ENCODE assay signal across 9 cellular contexts in the genomic region with DNA sequence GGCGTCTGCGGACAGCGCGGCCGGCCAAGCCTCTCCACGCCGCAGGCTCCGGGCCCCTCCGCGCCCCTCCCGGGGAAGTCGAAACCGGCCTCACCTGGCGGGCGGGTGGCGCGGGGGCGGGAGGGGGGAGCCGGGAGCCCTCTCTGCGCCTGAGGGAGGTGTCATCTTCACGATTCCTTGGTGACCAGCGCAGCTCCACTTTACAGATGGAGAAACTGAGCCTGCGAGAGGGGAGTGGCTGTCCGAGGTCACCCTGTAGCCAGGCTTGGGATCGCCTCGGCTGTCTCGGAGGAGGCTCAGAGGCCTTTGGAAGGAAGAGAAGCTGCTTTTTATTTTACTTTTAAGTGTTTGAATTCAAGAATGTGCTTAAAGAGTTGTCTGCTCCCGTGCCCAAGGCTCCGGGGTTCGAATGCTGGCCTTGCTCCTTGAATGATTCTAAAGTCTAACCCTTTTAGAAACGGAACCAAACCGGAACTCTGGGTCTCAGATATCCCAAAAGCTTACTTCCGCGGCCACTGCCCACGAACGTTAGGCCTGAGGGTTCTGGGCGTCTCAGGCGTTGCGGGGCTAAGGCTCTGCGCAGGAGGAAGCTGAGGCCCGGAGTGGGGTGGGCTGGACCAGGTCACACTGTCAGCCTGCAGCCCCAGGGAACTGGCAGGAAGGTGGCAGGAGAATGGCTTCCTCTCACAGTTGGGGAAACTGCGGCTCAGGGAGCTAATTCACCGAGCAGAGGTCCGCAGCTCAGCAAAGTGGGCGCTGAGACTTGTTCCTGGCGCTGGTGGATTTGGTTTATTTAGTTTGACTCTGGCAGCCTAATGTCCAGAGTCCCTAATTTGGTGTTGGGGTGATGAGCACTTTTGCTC. TPM values are rescaled to one million over a fixed set of nuclear protein-coding genes. Genes with fewer than 3 reads are reported as not detected.
DNase-seq lines count a peak whose midpoint lies in the region; ATAC-seq, FAIRE-seq and TF ChIP-seq lines count a peak whose summit lies in the region.
"Had no signal": no experiment of that assay in that cellular context is flagged by ENCODE, and none has a peak within 500 bp of the region (broad histone marks: within the 10 kb centered on the region; RNA-seq: fewer than 3 reads in every experiment).

No MANE protein-coding gene starts in this region.

- H3K27me3 ChIP-seq in HepG2 (ENCODE audit: control insufficient read depth in 1 of 2, insufficient read depth in 2 of 2, low read length in 2 of 2), result peaks cover 7 to 10% of the 10 kb centered on the region in 2 experiments; a peak in 3 of 5 replicates

- H3K4me3 Mint-ChIP-seq in IgD-negative memory B cell (peak overlapping the region; percentile 91 to 99 (median 94)), type B pancreatic cell (peak overlapping the region; percentile 69)

- peak overlapping the region; percentile 86 for H3K4me2 ChIP-seq in HepG2 (ENCODE audit: low read depth, low read length)

- in situ Hi-C loops in GM18951 (cut with MboI; ENCODE audit: low sequenced_read_pairs, unreplicated experiment) (no loop called here), HepG2 (cut with HindIII; ENCODE audit: extremely low pct_ligation_motif_present, low pct_unique_long_range_greater_than_20kb) (no loop called here)

- no peaks in the 10 kb centered on the region for H3K36me3 Mint-ChIP-seq in IgD-negative memory B cell
- H3K36me3 Mint-ChIP-seq in type B pancreatic cell, result no peaks in the 10 kb centered on the region

- TSS peak; percentile 60 for BruUV-seq in HepG2 (replicated peaks; lab: Mats Ljungman, UMichigan)

- peaks cover 46 to 58% (median 53%) of the 10 kb centered on the region in 3 donors for H3K4me1 Mint-ChIP-seq in IgD-negative memory B cell
- peaks cover 10% of the 10 kb centered on the region for H3K4me1 Mint-ChIP-seq in type B pancreatic cell (ENCODE audit: unreplicated experiment)

- TF ChIP-seq POLR2A in GM18951 (IDR thresholded peaks at IDR 0.05; ENCODE audit: extremely low read depth, insufficient read depth, insufficient read length), result peak; percentile 40
- TF ChIP-seq POLR2A in HepG2 (IDR thresholded peaks at IDR 0.05; ENCODE audit: insufficient read depth in 1 of 2, low read depth in 2 of 2, low read length in 2 of 2), result no peak

- H3K27ac Mint-ChIP-seq in IgD-negative memory B cell, result peak overlapping the region; percentile 96 to 99 (median 98)
- H3K27ac Mint-ChIP-seq in type B pancreatic cell, result no peak overlapping the region

- TF ChIP-seq EP300 in HepG2 (IDR thresholded peaks at IDR 0.05; ENCODE audit: low read depth in 2 of 2, low read length in 2 of 2), result no peak
- TF ChIP-seq EP300 in HepG2 (CRISPR knock-in tag; IDR thresholded peaks at IDR 0.05; ENCODE audit: borderline replicate concordance), result no peak

- CTCF ChIA-PET in HepG2 (lab: Yijun Ruan, JAX; ENCODE audit: low intra/inter-chr PET ratio, low total read pairs), result no interaction called here

- H3K4me1 ChIP-seq in HepG2 (ENCODE audit: insufficient read depth, low read length), result peaks cover 70% of the 10 kb centered on the region

- H3K27ac ChIP-seq in HepG2 (ENCODE audit: extremely low read length, insufficient read depth, low read length), result peak overlapping the region; percentile 36
- H3K27ac ChIP-seq: SK-N-MC had no signal

- intact Hi-C loops in HepG2 (cut with micrococcal nuclease; ENCODE audit: unreplicated experiment), result loop anchor here (5.0 kb wide), 1 partner anchor 57 kb away; no protein-coding TSS in a partner anchor

- H3K27me3 Mint-ChIP-seq in IgD-negative memory B cell, result peaks cover 2% of the 10 kb centered on the region
- H3K27me3 Mint-ChIP-seq in type B pancreatic cell, result peaks cover 3% of the 10 kb centered on the region

- no peak for FAIRE-seq in HepG2 (lab: Jason Lieb, UNC)

- peak overlapping the region; percentile 28 to 64 (median 29); a peak in 4 of 6 replicates for H3K4me3 ChIP-seq in HepG2 (replicated peaks in 1 of 3; ENCODE audit: insufficient read depth in 1 of 3, low read depth in 2 of 3, low read length in 3 of 3)
- H3K4me3 ChIP-seq: SK-N-MC had no signal

- 45% methylated on average over 22 of the region's 46 CpGs for WGBS in HepG2 (ENCODE audit: low lambda C conversion rate)

- no peaks in the 10 kb centered on the region for H3K9me3 ChIP-seq in HepG2 (ENCODE audit: low read length)

- no peak for TF ChIP-seq RAD21 in HepG2 (CRISPR knock-in tag; IDR thresholded peaks at IDR 0.05)

- H3K9me3 Mint-ChIP-seq in IgD-negative memory B cell, result no peaks in the 10 kb centered on the region
- H3K9me3 Mint-ChIP-seq in type B pancreatic cell, result no peaks in the 10 kb centered on the region

- no peak overlapping the region for H2AFZ ChIP-seq in HepG2 (ENCODE audit: low read length)

- TF ChIP-seq CTCF in HepG2 (CRISPR knock-in tag; IDR thresholded peaks at IDR 0.05), result no peak
- TF ChIP-seq CTCF in type B pancreatic cell (conservative IDR thresholded peaks at IDR 0.05), result no peak

- H3K36me3 ChIP-seq in HepG2 (replicated peaks in 1 of 2; ENCODE audit: control insufficient read depth in 1 of 2, insufficient read depth in 2 of 2, low read length in 2 of 2), result no peaks in the 10 kb centered on the region

- no peaks in the 10 kb centered on the region for H3K79me2 ChIP-seq in HepG2 (ENCODE audit: insufficient read depth, low read length)

- no peak for ATAC-seq in HepG2
- no peak for ATAC-seq in HG03108 (IDR thresholded peaks at IDR 0.05; ENCODE audit: unreplicated experiment)

- H3K9ac ChIP-seq in HepG2 (ENCODE audit: insufficient read depth, low read depth, low read length), result 0 out of 2 replicates have a peak overlapping the region, but pooled peaks have one; percentile 25

- POLR2A ChIA-PET in HepG2 (lab: Yijun Ruan, JAX), result interaction anchor here (0.9 kb wide), 2 partner anchors 54 to 55 kb away, joined by 3 read pairs; no protein-coding TSS in a partner anchor

- H4K20me1 ChIP-seq in HepG2 (ENCODE audit: insufficient read depth, low read length), result no peaks in the 10 kb centered on the region

- DNase-seq in activated naive CD4-positive, alpha-beta T cell treated with anti-CD3 and anti-CD28 coated beads, Interleukin-2, amount 50 U/mL, for 16 hours, result peak; percentile 48
- DNase-seq in HepG2 (ENCODE audit: low spot score) (no peak), type B pancreatic cell (ENCODE audit: extremely low spot score, unreplicated experiment) (no peak), NCI-H510A treated with DMSO at 0.1 percent for 48 hours (lab: John Stamatoyannopoulos, UW) (no peak), NCI-H1105 treated with DMSO at 0.1 percent for 48 hours (lab: John Stamatoyannopoulos, UW) (no peak)

RNA-seq across cellular contexts. Expression of gene SUSD3, which starts 0.8 kb away (rescaled TPM):
- polyA plus RNA-seq in IgD-negative memory B cell, result 96.3 TPM
- 6.0 and 7.0 TPM in 2 replicates for total RNA-seq in HepG2 (2016; rRNA removed; fragmentation: Illumina TruSeq; extraction: Trizol)
- 10.2 and 12.4 TPM in 2 replicates for total RNA-seq in HepG2 (2016; cell fraction: cytosol; rRNA removed; fragmentation: Illumina TruSeq; extraction: Trizol; ENCODE audit: low read depth)
- total RNA-seq in HepG2 (2016; cell fraction: insoluble cytoplasmic fraction; rRNA removed; fragmentation: Illumina TruSeq; extraction: Trizol), result 6.3 and 8.8 TPM in 2 replicates
- total RNA-seq in HepG2 (2016; cell fraction: membrane; rRNA removed; fragmentation: Illumina TruSeq; extraction: Trizol), result 10.0 and 14.6 TPM in 2 replicates
- 4.9 and 5.2 TPM in 2 replicates for total RNA-seq in HepG2 (2016; cell fraction: nucleus; rRNA removed; fragmentation: Illumina TruSeq; extraction: Trizol)
- 9.1 and 11.7 TPM in 2 replicates for polyA plus RNA-seq in HepG2 (2011; rRNA removed)
- polyA plus RNA-seq in HepG2 (2011; cell fraction: cytosol; rRNA removed), result 6.2 and 9.7 TPM in 2 replicates
- 4.6 and 5.9 TPM in 2 replicates for polyA plus RNA-seq in HepG2 (2011; cell fraction: nucleus; rRNA removed)
- polyA plus RNA-seq in HepG2 (2012), result 4.2 and 5.4 TPM in 2 replicates
- 12.5 and 16.5 TPM in 2 replicates for polyA plus RNA-seq in HepG2 (2016; cell fraction: cytosol; fragmentation: Illumina TruSeq; extraction: Trizol; ENCODE audit: low read depth)
- polyA plus RNA-seq in HepG2 (2016; cell fraction: insoluble cytoplasmic fraction; fragmentation: Illumina TruSeq; extraction: Trizol; ENCODE audit: low read depth), result 5.3 and 7.1 TPM in 2 replicates
- polyA plus RNA-seq in HepG2 (2016; cell fraction: membrane; fragmentation: Illumina TruSeq; extraction: Trizol; ENCODE audit: low read depth), result 12.6 and 14.6 TPM in 2 replicates
- 9.7 and 10.7 TPM in 2 replicates for polyA plus RNA-seq in HepG2 (2016; cell fraction: nucleus; fragmentation: Illumina TruSeq; extraction: Trizol; ENCODE audit: insufficient read depth, low read depth)
- 7.9 TPM in 1 of 2 replicates, not detected in the other for polyA minus RNA-seq in HepG2 (2011; rRNA and poly(A)+ RNA removed; ENCODE audit: low replicate concordance)
- polyA minus RNA-seq in HepG2 (2011; cell fraction: cytosol; rRNA and poly(A)+ RNA removed), result 1.8 and 2.8 TPM in 2 replicates
- polyA minus RNA-seq in HepG2 (2011; cell fraction: nucleus; rRNA and poly(A)+ RNA removed), result 0.90 and 0.99 TPM in 2 replicates
- 1.5 and 3.8 TPM in 2 replicates for total RNA-seq in type B pancreatic cell (ENCODE audit: low replicate concordance)

RNA-seq across cellular contexts. Expression of gene CARD19, which starts 36.7 kb away (rescaled TPM):
- polyA plus RNA-seq in IgD-negative memory B cell (36.2 TPM), HepG2 (2011; rRNA removed) (47.2 and 62.0 TPM in 2 replicates)
- total RNA-seq in HepG2 (2016; rRNA removed; fragmentation: Illumina TruSeq; extraction: Trizol) (15.2 and 18.4 TPM in 2 replicates), type B pancreatic cell (ENCODE audit: low replicate concordance) (17.7 and 22.2 TPM in 2 replicates)
- total RNA-seq in HepG2 (2016; cell fraction: cytosol; rRNA removed; fragmentation: Illumina TruSeq; extraction: Trizol; ENCODE audit: low read depth), result 15.8 and 20.2 TPM in 2 replicates
- total RNA-seq in HepG2 (2016; cell fraction: insoluble cytoplasmic fraction; rRNA removed; fragmentation: Illumina TruSeq; extraction: Trizol), result 18.6 and 20.5 TPM in 2 replicates
- 17.3 and 29.5 TPM in 2 replicates for total RNA-seq in HepG2 (2016; cell fraction: membrane; rRNA removed; fragmentation: Illumina TruSeq; extraction: Trizol)
- total RNA-seq in HepG2 (2016; cell fraction: nucleus; rRNA removed; fragmentation: Illumina TruSeq; extraction: Trizol), result 8.3 and 12.2 TPM in 2 replicates
- 33.8 and 73.1 TPM in 2 replicates for polyA plus RNA-seq in HepG2 (2011; cell fraction: cytosol; rRNA removed)
- 101 and 106 TPM in 2 replicates for polyA plus RNA-seq in HepG2 (2011; cell fraction: nucleus; rRNA removed)
- 14.6 TPM in 2 replicates for polyA plus RNA-seq in HepG2 (2012)
- 16.0 and 27.0 TPM in 2 replicates for polyA plus RNA-seq in HepG2 (2016; cell fraction: cytosol; fragmentation: Illumina TruSeq; extraction: Trizol; ENCODE audit: low read depth)
- 14.7 and 18.5 TPM in 2 replicates for polyA plus RNA-seq in HepG2 (2016; cell fraction: insoluble cytoplasmic fraction; fragmentation: Illumina TruSeq; extraction: Trizol; ENCODE audit: low read depth)
- polyA plus RNA-seq in HepG2 (2016; cell fraction: membrane; fragmentation: Illumina TruSeq; extraction: Trizol; ENCODE audit: low read depth), result 13.4 and 18.5 TPM in 2 replicates
- polyA plus RNA-seq in HepG2 (2016; cell fraction: nucleus; fragmentation: Illumina TruSeq; extraction: Trizol; ENCODE audit: insufficient read depth, low read depth), result 25.1 and 25.9 TPM in 2 replicates
- polyA minus RNA-seq in HepG2 (2011; rRNA and poly(A)+ RNA removed; ENCODE audit: low replicate concordance), result 11.5 and 28.1 TPM in 2 replicates
- polyA minus RNA-seq in HepG2 (2011; cell fraction: cytosol; rRNA and poly(A)+ RNA removed), result 14.0 and 17.6 TPM in 2 replicates
- polyA minus RNA-seq in HepG2 (2011; cell fraction: nucleus; rRNA and poly(A)+ RNA removed), result 11.3 and 12.8 TPM in 2 replicates
